ENCODE assay signal across 19 cellular contexts in the genomic region with DNA sequence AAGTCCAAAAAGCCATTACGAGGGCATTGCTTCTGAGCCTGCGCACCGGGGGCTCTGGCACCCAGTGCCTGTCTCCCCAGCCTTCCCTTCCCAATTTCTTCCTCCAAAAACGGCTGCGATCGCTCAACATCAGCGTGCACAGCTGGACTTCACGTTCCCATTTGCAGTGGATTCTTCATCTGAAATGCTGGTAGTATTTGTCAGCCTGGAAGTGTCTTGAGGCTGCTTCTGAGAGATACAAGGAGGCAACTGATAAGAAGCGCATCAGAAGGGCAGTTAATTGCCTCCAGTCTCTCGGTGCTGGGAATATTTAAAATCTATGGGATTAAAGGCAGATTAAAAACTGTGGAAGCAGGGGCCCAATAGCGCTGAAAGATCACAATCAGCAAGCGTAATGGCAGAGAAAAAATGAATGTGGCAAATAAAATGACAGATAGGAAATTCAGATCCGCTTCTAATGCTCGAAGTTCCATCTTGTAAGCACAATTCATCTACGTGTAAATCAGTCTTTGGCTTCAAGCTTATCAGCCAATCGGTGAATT.
"Had no signal": no experiment of that assay in that cellular context is flagged by ENCODE, and none has a peak within 500 bp of the region (broad histone marks: within the 10 kb centered on the region; RNA-seq: fewer than 3 reads in every experiment).

No MANE protein-coding gene starts in this region.

- DNase-seq: KBM-7, NCI-H1092, NCI-H1105 treated with DMSO at 0.1 percent for 48 hours, NCI-H1417 treated with DMSO at 0.1 percent for 48 hours, NCI-H146, NCI-H187, NCI-H2029, NCI-H2081 treated with DMSO at 0.1 percent for 48 hours, NCI-H2171, NCI-H345, NCI-H446 treated with DMSO at 0.1 percent for 48 hours, NCI-H510A treated with DMSO at 0.1 percent for 48 hours, NCI-H526, SHP77 treated with DMSO at 0.1 percent for 48 hours, SJCRH30, T-helper 1 cell had no signal

- H3K36me3 ChIP-seq: SJCRH30 had no signal

- H3K4me3 ChIP-seq: SJCRH30, SK-N-MC had no signal

- H3K4me1 ChIP-seq: SJCRH30 had no signal

- H3K9me3 ChIP-seq: SJCRH30 had no signal

- ATAC-seq: Panc1 had no signal

- H3K27me3 ChIP-seq: SJCRH30 had no signal

- H3K27ac ChIP-seq: RWPE1, SJCRH30, SK-N-MC had no signal
